Comparison of ENCODE assay signal across 9 cellular contexts in genomic region chr16:30356401-30357084, GRCh38. TPM values are rescaled to one million over a fixed set of nuclear protein-coding genes. Genes with fewer than 3 reads are reported as not detected.
DNase-seq lines count a peak whose midpoint lies in the region; ATAC-seq and TF ChIP-seq lines count a peak whose summit lies in the region.
"Had no signal": no experiment of that assay in that cellular context is flagged by ENCODE, and none has a peak within 500 bp of the region (broad histone marks: within the 10 kb centered on the region; RNA-seq: fewer than 3 reads in every experiment).

No MANE protein-coding gene starts in this region.

- peaks cover 3% of the 10 kb centered on the region; the same call in 1 of the 2 replicates for H3K36me3 ChIP-seq in GM23338 (ENCODE audit: insufficient read depth)
- peaks cover 29% of the 10 kb centered on the region for H3K36me3 ChIP-seq in fibroblast of lung (ENCODE audit: control insufficient read depth, insufficient read depth, low read length)
- H3K36me3 ChIP-seq in prostate gland, result no peaks in the 10 kb centered on the region

- H3K27me3 ChIP-seq in GM23338 (ENCODE audit: insufficient read depth) (no peaks in the 10 kb centered on the region), fibroblast of lung (ENCODE audit: control insufficient read depth, insufficient read depth, low read length) (no peaks in the 10 kb centered on the region), prostate gland (replicated peaks; ENCODE audit: insufficient read depth) (no peaks in the 10 kb centered on the region)

- H3K4me3 ChIP-seq in GM23338 (peak overlapping the region; percentile 100), fibroblast of lung (replicated peaks in 1 of 4; ENCODE audit: control extremely low read depth in 1 of 4, insufficient read depth in 1 of 4, low read depth in 3 of 4, low read length in 4 of 4) (peak overlapping the region in 1 of 4 experiments; percentile 97), prostate gland (peak overlapping the region in 1 of 2 donors; percentile 94)

- intact Hi-C loops in prostate gland (cut with DNase I), result no loop called here
- intact Hi-C loops in sciatic nerve (cut with DNase I), result no loop called here

- TF ChIP-seq POLR2A in prostate gland (IDR thresholded peaks at IDR 0.05), result no peak

- H3K4me1 Mint-ChIP-seq in GM23338, result peaks cover 31% of the 10 kb centered on the region

- H3K36me3 Mint-ChIP-seq in GM23338 (ENCODE audit: low read depth), result peaks cover 50% of the 10 kb centered on the region

- no peaks in the 10 kb centered on the region for H3K9me2 ChIP-seq in GM23338 (ENCODE audit: insufficient read depth)

- H3K27me3 Mint-ChIP-seq in GM23338 (ENCODE audit: insufficient read depth, low read depth, poor library complexity), result peaks cover 23% of the 10 kb centered on the region

- peak overlapping the region; percentile 99; the same call in 1 of the 2 replicates for H3K27ac Mint-ChIP-seq in GM23338

- H3K79me2 ChIP-seq in GM23338 (replicated peaks; ENCODE audit: insufficient read depth) (peaks cover 16% of the 10 kb centered on the region), fibroblast of lung (ENCODE audit: control insufficient read depth, insufficient read depth, low read length) (peaks cover 35% of the 10 kb centered on the region)

- H3K9me3 ChIP-seq in fibroblast of lung (ENCODE audit: control insufficient read depth, insufficient read depth, low read depth, low read length) (no peaks in the 10 kb centered on the region), prostate gland (no peaks in the 10 kb centered on the region)

- H3K27ac ChIP-seq in GM23338 (ENCODE audit: low read depth), result peak overlapping the region; percentile 97; the same call in 1 of the 2 replicates
- peak overlapping the region; percentile 95 for H3K27ac ChIP-seq in fibroblast of lung (ENCODE audit: insufficient read depth, low read length)
- H3K27ac ChIP-seq in prostate gland, result peak overlapping the region; percentile 94

- peak overlapping the region; percentile 96 for H3K4me3 Mint-ChIP-seq in GM23338

- WGBS in prostate gland, result 55% methylated on average over 12 of the region's 12 CpGs

- H2AFZ ChIP-seq in GM23338 (no peak overlapping the region), fibroblast of lung (ENCODE audit: low read length) (no peak overlapping the region)

- H3K9ac ChIP-seq in fibroblast of lung (ENCODE audit: insufficient read depth, low read length), result no peak overlapping the region

- peaks cover 4% of the 10 kb centered on the region; the same call in 2 of the 3 replicates for H3K9me3 Mint-ChIP-seq in GM23338

- H4K20me1 ChIP-seq in GM23338 (replicated peaks; ENCODE audit: insufficient read depth) (no peaks in the 10 kb centered on the region), fibroblast of lung (ENCODE audit: control insufficient read depth, extremely low read depth, insufficient read depth, low read length) (no peaks in the 10 kb centered on the region)

- peak overlapping the region; percentile 81 for H3K4me2 ChIP-seq in GM23338
- H3K4me2 ChIP-seq in fibroblast of lung (ENCODE audit: extremely low read depth, insufficient read depth, low read length), result no peak overlapping the region

- H3K4me1 ChIP-seq in GM23338 (ENCODE audit: insufficient read depth), result peaks cover 3% of the 10 kb centered on the region
- H3K4me1 ChIP-seq in fibroblast of lung (ENCODE audit: control insufficient read depth, extremely low read depth, insufficient read depth, low read length), result peaks cover 31% of the 10 kb centered on the region
- peaks cover 16% of the 10 kb centered on the region for H3K4me1 ChIP-seq in prostate gland (replicated peaks)

- H3F3A ChIP-seq in GM23338 (replicated peaks; ENCODE audit: low read depth), result 0 out of 2 replicates have a peak, but pooled peaks cover 4% of the 10 kb centered on the region

- DNase-seq in GM23338 (ENCODE audit: low spot score) (no peak), RPMI7951 (ENCODE audit: low read depth) (peak; percentile 41), fibroblast of lung (ENCODE audit: low read depth in 2 of 2) (no peak), prostate gland (ENCODE audit: low spot score) (no peak), NCI-H524 (lab: John Stamatoyannopoulos, UW) (no peak), sciatic nerve (ENCODE audit: low spot score) (no peak)
- no peak for DNase-seq in stimulated activated CD4-positive, alpha-beta T cell treated with anti-CD3 and anti-CD28 coated beads, Interleukin-2, amount 100 ng/mL, for 48 hours
- DNase-seq: left cardiac atrium had no signal

- ATAC-seq in GM23338 (no peak), sciatic nerve (no peak), GM19035 (IDR thresholded peaks at IDR 0.05; ENCODE audit: unreplicated experiment) (no peak)

- TF ChIP-seq CTCF in GM23338 (conservative IDR thresholded peaks at IDR 0.05; ENCODE audit: low read depth in 2 of 2) (no peak), fibroblast of lung (conservative IDR thresholded peaks at IDR 0.05 in 1 of 2, IDR thresholded peaks at IDR 0.05 in 1 of 2; ENCODE audit: low read depth in 1 of 2, low read length in 2 of 2) (no peak), prostate gland (IDR thresholded peaks at IDR 0.05) (no peak)

TF ChIP-seq in GM23338, 12 proteins besides CTCF, POLR2A, EP300 and RAD21 (continues in another document):
- no peak for TF ChIP-seq ETS1 (IDR thresholded peaks at IDR 0.05)
- no peak for TF ChIP-seq NANOG (IDR thresholded peaks at IDR 0.05; ENCODE audit: borderline replicate concordance)
- TF ChIP-seq CREB1 (CRISPR knock-in tag; IDR thresholded peaks at IDR 0.05; ENCODE audit: low read depth), result no peak
- no peak for TF ChIP-seq ZNF331 (CRISPR knock-in tag; IDR thresholded peaks at IDR 0.05; ENCODE audit: low read depth)
- no peak for TF ChIP-seq ZNF114 (CRISPR knock-in tag; IDR thresholded peaks at IDR 0.05)

RNA-seq across cellular contexts. Expression of gene CD2BP2, which starts 1.4 kb away (rescaled TPM):
- 33.9 and 38.7 TPM in 2 replicates for total RNA-seq in GM23338 (2014; rRNA removed; shearing (Covaris generic))
- polyA plus RNA-seq in GM23338 (2016; fragmentation: Nextera tagmentation; extraction: Ambion mirVana) (21.0 and 23.1 TPM in 2 replicates), fibroblast of lung (45.5 and 47.3 TPM in 2 replicates)
- 20.7 and 22.8 TPM in 2 replicates for total RNA-seq in RPMI7951 (2014; rRNA removed; shearing (Covaris generic))
- total RNA-seq in fibroblast of lung (35.2 and 36.0 TPM in 2 replicates), prostate gland (10 to 100 TPM; 32.9 to 46.4 TPM), sciatic nerve (49.8 TPM)
- 65.0 and 78.7 TPM in 2 replicates for polyA plus RNA-seq in fibroblast of lung (2012)
- 19.9 and 31.5 TPM in 2 replicates for polyA minus RNA-seq in fibroblast of lung (ENCODE audit: low replicate concordance)

RNA-seq across cellular contexts. Expression of gene TBC1D10B, which starts 13.8 kb away (rescaled TPM):
- 19.6 and 30.8 TPM in 2 replicates for total RNA-seq in GM23338 (2014; rRNA removed; shearing (Covaris generic))
- polyA plus RNA-seq in GM23338 (2016; fragmentation: Nextera tagmentation; extraction: Ambion mirVana), result 13.3 TPM in 2 replicates
- total RNA-seq in RPMI7951 (2014; rRNA removed; shearing (Covaris generic)), result 12.3 and 14.0 TPM in 2 replicates
- total RNA-seq in fibroblast of lung, result 22.1 and 29.6 TPM in 2 replicates
- 14.8 and 22.1 TPM in 2 replicates for polyA plus RNA-seq in fibroblast of lung
- polyA plus RNA-seq in fibroblast of lung (2012), result 27.7 and 39.0 TPM in 2 replicates
- 65.2 and 104 TPM in 2 replicates for polyA minus RNA-seq in fibroblast of lung (ENCODE audit: low replicate concordance)
- 10 to 100 TPM; 40.3 to 59.4 TPM for total RNA-seq in prostate gland
- total RNA-seq in sciatic nerve, result 39.6 TPM

RNA-seq across cellular contexts. Expression of gene MYL11, which starts 18.1 kb away (rescaled TPM):
- not detected in 2 replicates for total RNA-seq in GM23338 (2014; rRNA removed; shearing (Covaris generic))
- polyA plus RNA-seq in GM23338 (2016; fragmentation: Nextera tagmentation; extraction: Ambion mirVana), result 3.5 and 7.3 TPM in 2 replicates
- not detected in 2 replicates for total RNA-seq in RPMI7951 (2014; rRNA removed; shearing (Covaris generic))
- not detected in 2 replicates for total RNA-seq in fibroblast of lung
- polyA plus RNA-seq in fibroblast of lung, result 0.11 and 0.45 TPM in 2 replicates
- polyA plus RNA-seq in fibroblast of lung (2012), result 0.78 and 0.87 TPM in 2 replicates
- polyA minus RNA-seq in fibroblast of lung (ENCODE audit: low replicate concordance), result 2.8 TPM in 1 of 2 replicates, not detected in the other
- total RNA-seq in prostate gland, result 10 to 100 TPM in 1 of 2 donors, 1 to 10 TPM in 1; 3.5 to 23.5 TPM
- not detected for total RNA-seq in sciatic nerve
- total RNA-seq: left cardiac atrium had no signal

RNA-seq across cellular contexts. Expression of gene SEPTIN1, which starts 25.8 kb away (rescaled TPM):
- 0.21 and 0.35 TPM in 2 replicates for total RNA-seq in GM23338 (2014; rRNA removed; shearing (Covaris generic))
- 3.3 and 3.9 TPM in 2 replicates for polyA plus RNA-seq in GM23338 (2016; fragmentation: Nextera tagmentation; extraction: Ambion mirVana)
- not detected in 2 replicates for total RNA-seq in RPMI7951 (2014; rRNA removed; shearing (Covaris generic))
- 0.17 and 0.26 TPM in 2 replicates for total RNA-seq in fibroblast of lung
- 0.17 TPM in 1 of 2 replicates, not detected in the other for polyA plus RNA-seq in fibroblast of lung
- polyA plus RNA-seq in fibroblast of lung (2012), result 0.78 and 2.0 TPM in 2 replicates
- 0.24 TPM in 1 of 2 replicates, not detected in the other for polyA minus RNA-seq in fibroblast of lung (ENCODE audit: low replicate concordance)
- 1 to 10 TPM; 3.0 to 4.2 TPM for total RNA-seq in prostate gland
- 7.2 TPM for total RNA-seq in sciatic nerve

RNA-seq across cellular contexts. Expression of gene ZNF48, which starts 38.7 kb away (rescaled TPM):
- total RNA-seq in GM23338 (2014; rRNA removed; shearing (Covaris generic)), result 37.9 and 44.3 TPM in 2 replicates
- polyA plus RNA-seq in GM23338 (2016; fragmentation: Nextera tagmentation; extraction: Ambion mirVana) (4.8 and 6.2 TPM in 2 replicates), fibroblast of lung (3.2 and 4.0 TPM in 2 replicates)
- 3.4 and 5.2 TPM in 2 replicates for total RNA-seq in RPMI7951 (2014; rRNA removed; shearing (Covaris generic))
- total RNA-seq in fibroblast of lung (7.3 and 7.7 TPM in 2 replicates), prostate gland (10 to 100 TPM; 11.9 to 12.2 TPM), sciatic nerve (6.7 TPM)
- 3.6 and 4.4 TPM in 2 replicates for polyA plus RNA-seq in fibroblast of lung (2012)
- polyA minus RNA-seq in fibroblast of lung (ENCODE audit: low replicate concordance), result 3.7 and 5.3 TPM in 2 replicates
